In genomic region chr1:8520483-8520966, GRCh38 we compare ENCODE assay signal across 17 cellular contexts.
DNase-seq lines count a peak whose midpoint lies in the region; ATAC-seq, FAIRE-seq and TF ChIP-seq lines count a peak whose summit lies in the region.
"Had no signal": no experiment of that assay in that cellular context is flagged by ENCODE, and none has a peak within 500 bp of the region (broad histone marks: within the 10 kb centered on the region; RNA-seq: fewer than 3 reads in every experiment).

No MANE protein-coding gene starts in this region.

- no peaks in the 10 kb centered on the region for H3K9me3 ChIP-seq in CD4-positive, CD25-positive, alpha-beta regulatory T cell (ENCODE audit: control insufficient read depth in 2 of 2, low read length in 2 of 2)

- no peak overlapping the region for H3K4ac ChIP-seq in mesendoderm (ENCODE audit: low read depth, low read length)

- H3K27ac Mint-ChIP-seq in CD4-positive, CD25-positive, alpha-beta regulatory T cell, result peak overlapping the region; percentile 15 to 97 (median 56)
- no peak overlapping the region; the same call in 1 of the 2 replicates for H3K27ac Mint-ChIP-seq in GM23338
- peak overlapping the region; percentile 12 for H3K27ac Mint-ChIP-seq in activated T-helper 2 cell treated with anti-CD3 and anti-CD28 coated beads, Interferon-gamma antibody, Interleukin-2, Interleukin-4, amounts not matched to agents 10 μg/mL and 5 μg/mL and 100 μg/mL, durations not matched to agents 14 hours and 24 hours and 36 hours

- no peak overlapping the region for H3K4me3 ChIP-seq in CD4-positive, CD25-positive, alpha-beta regulatory T cell (ENCODE audit: low read depth, low read length)
- H3K4me3 ChIP-seq in GM23338 (no peak overlapping the region), mesendoderm (ENCODE audit: low read length) (no peak overlapping the region)

- H3F3A ChIP-seq in GM23338 (replicated peaks; ENCODE audit: low read depth), result no peaks in the 10 kb centered on the region

- peaks cover 7% of the 10 kb centered on the region for H3K79me1 ChIP-seq in mesendoderm (ENCODE audit: low read length)

- no peak for DNase-seq in CD4-positive, CD25-positive, alpha-beta regulatory T cell
- DNase-seq in GM23338 (ENCODE audit: low spot score) (no peak), mesendoderm (peak; percentile 40), D721Med (ENCODE audit: insufficient read length, low spot score) (no peak), germinal center (ENCODE audit: low spot score) (no peak), cerebellar cortex (ENCODE audit: low spot score) (no peak), NCI-H526 (lab: John Stamatoyannopoulos, UW) (no peak)
- no peak for DNase-seq in activated T-helper 2 cell treated with anti-CD3 and anti-CD28 coated beads, Interferon-gamma antibody, Interleukin-2, Interleukin-4, amounts not matched to agents 10 μg/mL and 5 μg/mL and 100 μg/mL, durations not matched to agents 14 hours and 24 hours and 36 hours (ENCODE audit: low spot score)
- DNase-seq: activated T-cell treated with anti-CD3 and anti-CD28 coated beads, Interleukin-2, amount 50 U/mL, for 72 hours; cerebellar nuclear complex; erythroblast; NCI-H1436; NCI-H524 treated with DMSO at 0.1 percent for 48 hours; stimulated activated CD4-positive, alpha-beta T cell treated with anti-CD3 and anti-CD28 coated beads, Interleukin-4, amount 100 ng/mL, for 24 hours; stimulated activated naive CD8-positive, alpha-beta T cell treated with anti-CD3 and anti-CD28 coated beads, Interleukin-15, Interleukin-2, amounts not matched to agents 100 U/mL and 50 U/mL, for 24 hours had no signal

- peaks cover 21% of the 10 kb centered on the region for H3K36me3 Mint-ChIP-seq in CD4-positive, CD25-positive, alpha-beta regulatory T cell
- H3K36me3 Mint-ChIP-seq in GM23338 (ENCODE audit: low read depth), result peaks cover 11% of the 10 kb centered on the region
- H3K36me3 Mint-ChIP-seq in activated T-helper 2 cell treated with anti-CD3 and anti-CD28 coated beads, Interferon-gamma antibody, Interleukin-2, Interleukin-4, amounts not matched to agents 10 μg/mL and 5 μg/mL and 100 μg/mL, durations not matched to agents 14 hours and 24 hours and 36 hours (ENCODE audit: low read depth), result peaks cover 47% of the 10 kb centered on the region

- no peak overlapping the region for H3K18ac ChIP-seq in mesendoderm (ENCODE audit: low read length)

- WGBS in mesendoderm (ENCODE audit: extremely low coverage, insufficient coverage, low lambda C conversion rate), result no CpG with 5 or more reads among the region's 6 CpGs

- peaks cover 37 to 65% (median 61%) of the 10 kb centered on the region in 4 donors for H3K4me1 Mint-ChIP-seq in CD4-positive, CD25-positive, alpha-beta regulatory T cell
- peaks cover 45% of the 10 kb centered on the region for H3K4me1 Mint-ChIP-seq in GM23338
- peaks cover 60% of the 10 kb centered on the region for H3K4me1 Mint-ChIP-seq in activated T-helper 2 cell treated with anti-CD3 and anti-CD28 coated beads, Interferon-gamma antibody, Interleukin-2, Interleukin-4, amounts not matched to agents 10 μg/mL and 5 μg/mL and 100 μg/mL, durations not matched to agents 14 hours and 24 hours and 36 hours (ENCODE audit: low read depth)

- no peak overlapping the region for H4K5ac ChIP-seq in mesendoderm (ENCODE audit: low read length)

- H2BK5ac ChIP-seq in mesendoderm (ENCODE audit: low read length), result no peak overlapping the region

- peaks cover 11% of the 10 kb centered on the region for H4K20me1 ChIP-seq in GM23338 (replicated peaks; ENCODE audit: insufficient read depth)

- ATAC-seq in CD4-positive, CD25-positive, alpha-beta regulatory T cell (ENCODE audit: low read depth in 2 of 2), result no peak
- ATAC-seq in GM23338, result no peak
- ATAC-seq: activated T-cell treated with anti-CD3 and anti-CD28 coated beads, Interleukin-2, amount 50 U/mL, for 72 hours; Right ventricle myocardium inferior; stimulated activated naive CD8-positive, alpha-beta T cell treated with anti-CD3 and anti-CD28 coated beads, Interleukin-15, Interleukin-2, amounts not matched to agents 100 U/mL and 50 U/mL, for 24 hours had no signal

- no peak for FAIRE-seq in D721Med (lab: Jason Lieb, UNC)

- H3K4me2 ChIP-seq in GM23338 (no peak overlapping the region), mesendoderm (ENCODE audit: low read length) (no peak overlapping the region)

- H2BK120ac ChIP-seq in mesendoderm (ENCODE audit: low read depth, low read length), result no peak overlapping the region

- no peak overlapping the region for H3K23ac ChIP-seq in mesendoderm (ENCODE audit: low read length)

- H4K8ac ChIP-seq in mesendoderm (ENCODE audit: low read depth, low read length), result no peak overlapping the region

- H3K79me2 ChIP-seq in GM23338 (replicated peaks; ENCODE audit: insufficient read depth) (peaks cover 90% of the 10 kb centered on the region), mesendoderm (ENCODE audit: control insufficient read depth, insufficient read depth, low read length) (peaks cover 6% of the 10 kb centered on the region)

- H3K9me2 ChIP-seq in GM23338 (ENCODE audit: insufficient read depth), result no peaks in the 10 kb centered on the region

- no peak overlapping the region for H3K9ac ChIP-seq in mesendoderm (ENCODE audit: low read length)

- no peaks in the 10 kb centered on the region for H3K27me3 ChIP-seq in CD4-positive, CD25-positive, alpha-beta regulatory T cell (ENCODE audit: control insufficient read depth, insufficient read depth, low read length)
- no peaks in the 10 kb centered on the region for H3K27me3 ChIP-seq in GM23338 (ENCODE audit: insufficient read depth)
- no peaks in the 10 kb centered on the region for H3K27me3 ChIP-seq in mesendoderm (ENCODE audit: insufficient read depth, low read length, poor library complexity)

- H3K56ac ChIP-seq in mesendoderm (ENCODE audit: low read length), result no peak overlapping the region

- H2BK15ac ChIP-seq in mesendoderm (replicated peaks; ENCODE audit: low read depth), result no peak overlapping the region

- H3K4me1 ChIP-seq in CD4-positive, CD25-positive, alpha-beta regulatory T cell (ENCODE audit: control insufficient read depth, insufficient read depth, low read length, poor library complexity, severe bottlenecking), result peaks cover 49% of the 10 kb centered on the region
- peaks cover 33% of the 10 kb centered on the region for H3K4me1 ChIP-seq in GM23338 (ENCODE audit: insufficient read depth)
- H3K4me1 ChIP-seq in mesendoderm (ENCODE audit: control insufficient read depth, low read depth, low read length), result peaks cover 2% of the 10 kb centered on the region

- intact Hi-C loops in activated T-helper 2 cell treated with anti-CD3 and anti-CD28 coated beads, Interferon-gamma antibody, Interleukin-2, Interleukin-4, amounts not matched to agents 10 μg/mL and 5 μg/mL and 100 μg/mL, durations not matched to agents 14 hours and 24 hours and 36 hours (cut with micrococcal nuclease), result loop anchor here (5.0 kb wide), 1 partner anchor 82 kb away; no protein-coding TSS in a partner anchor

- no peaks in the 10 kb centered on the region for H3K27me3 Mint-ChIP-seq in CD4-positive, CD25-positive, alpha-beta regulatory T cell
- peaks cover 1% of the 10 kb centered on the region for H3K27me3 Mint-ChIP-seq in GM23338 (ENCODE audit: insufficient read depth, low read depth, poor library complexity)
- no peaks in the 10 kb centered on the region for H3K27me3 Mint-ChIP-seq in activated T-helper 2 cell treated with anti-CD3 and anti-CD28 coated beads, Interferon-gamma antibody, Interleukin-2, Interleukin-4, amounts not matched to agents 10 μg/mL and 5 μg/mL and 100 μg/mL, durations not matched to agents 14 hours and 24 hours and 36 hours (ENCODE audit: low read depth)

- peak overlapping the region in 3 of 4 donors; percentile 2 to 11 (median 3) for H3K4me3 Mint-ChIP-seq in CD4-positive, CD25-positive, alpha-beta regulatory T cell
- H3K4me3 Mint-ChIP-seq in GM23338, result no peak overlapping the region
- H3K4me3 Mint-ChIP-seq in activated T-helper 2 cell treated with anti-CD3 and anti-CD28 coated beads, Interferon-gamma antibody, Interleukin-2, Interleukin-4, amounts not matched to agents 10 μg/mL and 5 μg/mL and 100 μg/mL, durations not matched to agents 14 hours and 24 hours and 36 hours (ENCODE audit: low read depth), result no peak overlapping the region

- H2AFZ ChIP-seq in GM23338, result no peak overlapping the region

- TF ChIP-seq CTCF in GM23338 (conservative IDR thresholded peaks at IDR 0.05; ENCODE audit: low read depth in 2 of 2) (no peak), D721Med (IDR thresholded peaks at IDR 0.05; ENCODE audit: insufficient read depth, missing control alignments) (no peak)

- H3K9me3 Mint-ChIP-seq in CD4-positive, CD25-positive, alpha-beta regulatory T cell, result no peaks in the 10 kb centered on the region
- H3K9me3 Mint-ChIP-seq in GM23338, result no peaks in the 10 kb centered on the region
- H3K9me3 Mint-ChIP-seq in activated T-helper 2 cell treated with anti-CD3 and anti-CD28 coated beads, Interferon-gamma antibody, Interleukin-2, Interleukin-4, amounts not matched to agents 10 μg/mL and 5 μg/mL and 100 μg/mL, durations not matched to agents 14 hours and 24 hours and 36 hours, result no peaks in the 10 kb centered on the region
- H3K9me3 Mint-ChIP-seq: activated T-cell treated with anti-CD3 and anti-CD28 coated beads, Interleukin-2, amount 50 U/mL, for 72 hours had no signal

- H2AK5ac ChIP-seq in mesendoderm (ENCODE audit: low read length), result no peak overlapping the region

- H3K27ac ChIP-seq in CD4-positive, CD25-positive, alpha-beta regulatory T cell (ENCODE audit: insufficient read depth, low read length, poor library complexity, severe bottlenecking), result peak overlapping the region; percentile 28
- peak overlapping the region; percentile 64; the same call in 1 of the 2 replicates for H3K27ac ChIP-seq in GM23338 (ENCODE audit: low read depth)
- H3K27ac ChIP-seq in mesendoderm (ENCODE audit: low read depth, low read length), result no peak overlapping the region
- H3K27ac ChIP-seq: VCaP had no signal

- no peaks in the 10 kb centered on the region for H3K36me3 ChIP-seq in CD4-positive, CD25-positive, alpha-beta regulatory T cell (ENCODE audit: control insufficient read depth, insufficient read depth, low read length)
- no peaks in the 10 kb centered on the region for H3K36me3 ChIP-seq in GM23338 (ENCODE audit: insufficient read depth)
- H3K36me3 ChIP-seq in mesendoderm (ENCODE audit: control insufficient read depth, insufficient read depth, low read length), result no peaks in the 10 kb centered on the region

TF ChIP-seq in GM23338, 12 proteins besides CTCF, POLR2A, EP300 and RAD21 (continues in another document):
- TF ChIP-seq EZH2phosphoT487 (IDR thresholded peaks at IDR 0.05; ENCODE audit: unreplicated experiment), result no peak
- no peak for TF ChIP-seq CREB1 (CRISPR knock-in tag; IDR thresholded peaks at IDR 0.05; ENCODE audit: low read depth)
- TF ChIP-seq STAT1 (IDR thresholded peaks at IDR 0.05; ENCODE audit: unreplicated experiment), result no peak
- no peak for TF ChIP-seq JUNB (IDR thresholded peaks at IDR 0.05; ENCODE audit: unreplicated experiment)
- no peak for TF ChIP-seq ZNF114 (CRISPR knock-in tag; IDR thresholded peaks at IDR 0.05)

Comparison
In these comparisons a context has a peak if more than half of its experiments do, and no peak if none do; other contexts are left out.
1. H3K4me3 Mint-ChIP-seq: peak in CD4-positive, CD25-positive, alpha-beta regulatory T cell (3 of 4); none in GM23338 (single experiment) and activated T-helper 2 cell treated with anti-CD3 and anti-CD28 coated beads, Interferon-gamma antibody, Interleukin-2, Interleukin-4, amounts not matched to agents 10 μg/mL and 5 μg/mL and 100 μg/mL, durations not matched to agents 14 hours and 24 hours and 36 hours (single experiment).